ENCODE assay signal across 2 cellular contexts in the genomic region with DNA sequence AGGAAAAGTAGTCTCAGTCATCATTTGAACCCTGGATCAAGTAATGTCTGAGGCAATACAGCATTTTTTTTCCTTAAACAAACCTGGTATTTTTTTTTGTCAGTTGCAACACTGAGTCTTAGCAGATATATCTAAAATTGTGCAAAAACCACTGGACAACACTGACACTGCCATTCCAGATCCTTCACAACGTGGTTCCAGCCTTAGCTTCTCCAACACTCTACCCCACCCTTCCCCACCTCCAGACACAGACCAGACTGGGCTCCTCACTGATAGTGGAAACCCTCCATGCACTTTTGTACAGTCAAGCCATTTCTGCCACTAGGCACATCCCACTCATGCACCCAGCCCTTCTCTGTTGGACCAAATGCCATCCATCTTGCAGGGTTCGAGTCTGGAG.
TF ChIP-seq lines count a peak whose summit lies in the region.

No MANE protein-coding gene starts in this region.

TF ChIP-seq in H1, 55 proteins besides CTCF, POLR2A, EP300 and RAD21:
- TF ChIP-seq TBP (IDR thresholded peaks at IDR 0.05; ENCODE audit: low read depth, low read length) = no peak
- TF ChIP-seq, protein P1, sequence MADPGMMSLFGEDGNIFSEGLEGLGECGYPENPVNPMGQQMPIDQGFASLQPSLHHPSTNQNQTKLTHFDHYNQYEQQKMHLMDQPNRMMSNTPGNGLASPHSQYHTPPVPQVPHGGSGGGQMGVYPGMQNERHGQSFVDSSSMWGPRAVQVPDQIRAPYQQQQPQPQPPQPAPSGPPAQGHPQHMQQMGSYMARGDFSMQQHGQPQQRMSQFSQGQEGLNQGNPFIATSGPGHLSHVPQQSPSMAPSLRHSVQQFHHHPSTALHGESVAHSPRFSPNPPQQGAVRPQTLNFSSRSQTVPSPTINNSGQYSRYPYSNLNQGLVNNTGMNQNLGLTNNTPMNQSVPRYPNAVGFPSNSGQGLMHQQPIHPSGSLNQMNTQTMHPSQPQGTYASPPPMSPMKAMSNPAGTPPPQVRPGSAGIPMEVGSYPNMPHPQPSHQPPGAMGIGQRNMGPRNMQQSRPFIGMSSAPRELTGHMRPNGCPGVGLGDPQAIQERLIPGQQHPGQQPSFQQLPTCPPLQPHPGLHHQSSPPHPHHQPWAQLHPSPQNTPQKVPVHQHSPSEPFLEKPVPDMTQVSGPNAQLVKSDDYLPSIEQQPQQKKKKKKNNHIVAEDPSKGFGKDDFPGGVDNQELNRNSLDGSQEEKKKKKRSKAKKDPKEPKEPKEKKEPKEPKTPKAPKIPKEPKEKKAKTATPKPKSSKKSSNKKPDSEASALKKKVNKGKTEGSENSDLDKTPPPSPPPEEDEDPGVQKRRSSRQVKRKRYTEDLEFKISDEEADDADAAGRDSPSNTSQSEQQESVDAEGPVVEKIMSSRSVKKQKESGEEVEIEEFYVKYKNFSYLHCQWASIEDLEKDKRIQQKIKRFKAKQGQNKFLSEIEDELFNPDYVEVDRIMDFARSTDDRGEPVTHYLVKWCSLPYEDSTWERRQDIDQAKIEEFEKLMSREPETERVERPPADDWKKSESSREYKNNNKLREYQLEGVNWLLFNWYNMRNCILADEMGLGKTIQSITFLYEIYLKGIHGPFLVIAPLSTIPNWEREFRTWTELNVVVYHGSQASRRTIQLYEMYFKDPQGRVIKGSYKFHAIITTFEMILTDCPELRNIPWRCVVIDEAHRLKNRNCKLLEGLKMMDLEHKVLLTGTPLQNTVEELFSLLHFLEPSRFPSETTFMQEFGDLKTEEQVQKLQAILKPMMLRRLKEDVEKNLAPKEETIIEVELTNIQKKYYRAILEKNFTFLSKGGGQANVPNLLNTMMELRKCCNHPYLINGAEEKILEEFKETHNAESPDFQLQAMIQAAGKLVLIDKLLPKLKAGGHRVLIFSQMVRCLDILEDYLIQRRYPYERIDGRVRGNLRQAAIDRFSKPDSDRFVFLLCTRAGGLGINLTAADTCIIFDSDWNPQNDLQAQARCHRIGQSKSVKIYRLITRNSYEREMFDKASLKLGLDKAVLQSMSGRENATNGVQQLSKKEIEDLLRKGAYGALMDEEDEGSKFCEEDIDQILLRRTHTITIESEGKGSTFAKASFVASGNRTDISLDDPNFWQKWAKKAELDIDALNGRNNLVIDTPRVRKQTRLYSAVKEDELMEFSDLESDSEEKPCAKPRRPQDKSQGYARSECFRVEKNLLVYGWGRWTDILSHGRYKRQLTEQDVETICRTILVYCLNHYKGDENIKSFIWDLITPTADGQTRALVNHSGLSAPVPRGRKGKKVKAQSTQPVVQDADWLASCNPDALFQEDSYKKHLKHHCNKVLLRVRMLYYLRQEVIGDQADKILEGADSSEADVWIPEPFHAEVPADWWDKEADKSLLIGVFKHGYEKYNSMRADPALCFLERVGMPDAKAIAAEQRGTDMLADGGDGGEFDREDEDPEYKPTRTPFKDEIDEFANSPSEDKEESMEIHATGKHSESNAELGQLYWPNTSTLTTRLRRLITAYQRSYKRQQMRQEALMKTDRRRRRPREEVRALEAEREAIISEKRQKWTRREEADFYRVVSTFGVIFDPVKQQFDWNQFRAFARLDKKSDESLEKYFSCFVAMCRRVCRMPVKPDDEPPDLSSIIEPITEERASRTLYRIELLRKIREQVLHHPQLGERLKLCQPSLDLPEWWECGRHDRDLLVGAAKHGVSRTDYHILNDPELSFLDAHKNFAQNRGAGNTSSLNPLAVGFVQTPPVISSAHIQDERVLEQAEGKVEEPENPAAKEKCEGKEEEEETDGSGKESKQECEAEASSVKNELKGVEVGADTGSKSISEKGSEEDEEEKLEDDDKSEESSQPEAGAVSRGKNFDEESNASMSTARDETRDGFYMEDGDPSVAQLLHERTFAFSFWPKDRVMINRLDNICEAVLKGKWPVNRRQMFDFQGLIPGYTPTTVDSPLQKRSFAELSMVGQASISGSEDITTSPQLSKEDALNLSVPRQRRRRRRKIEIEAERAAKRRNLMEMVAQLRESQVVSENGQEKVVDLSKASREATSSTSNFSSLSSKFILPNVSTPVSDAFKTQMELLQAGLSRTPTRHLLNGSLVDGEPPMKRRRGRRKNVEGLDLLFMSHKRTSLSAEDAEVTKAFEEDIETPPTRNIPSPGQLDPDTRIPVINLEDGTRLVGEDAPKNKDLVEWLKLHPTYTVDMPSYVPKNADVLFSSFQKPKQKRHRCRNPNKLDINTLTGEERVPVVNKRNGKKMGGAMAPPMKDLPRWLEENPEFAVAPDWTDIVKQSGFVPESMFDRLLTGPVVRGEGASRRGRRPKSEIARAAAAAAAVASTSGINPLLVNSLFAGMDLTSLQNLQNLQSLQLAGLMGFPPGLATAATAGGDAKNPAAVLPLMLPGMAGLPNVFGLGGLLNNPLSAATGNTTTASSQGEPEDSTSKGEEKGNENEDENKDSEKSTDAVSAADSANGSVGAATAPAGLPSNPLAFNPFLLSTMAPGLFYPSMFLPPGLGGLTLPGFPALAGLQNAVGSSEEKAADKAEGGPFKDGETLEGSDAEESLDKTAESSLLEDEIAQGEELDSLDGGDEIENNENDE (IDR thresholded peaks at IDR 0.05; ENCODE audit: insufficient replicate concordance, low read length) = no peak
- TF ChIP-seq NANOG (IDR thresholded peaks at IDR 0.05; ENCODE audit: insufficient read depth, low read depth, low read length, poor library complexity, severe bottlenecking) = no peak
- TF ChIP-seq, protein P2, sequence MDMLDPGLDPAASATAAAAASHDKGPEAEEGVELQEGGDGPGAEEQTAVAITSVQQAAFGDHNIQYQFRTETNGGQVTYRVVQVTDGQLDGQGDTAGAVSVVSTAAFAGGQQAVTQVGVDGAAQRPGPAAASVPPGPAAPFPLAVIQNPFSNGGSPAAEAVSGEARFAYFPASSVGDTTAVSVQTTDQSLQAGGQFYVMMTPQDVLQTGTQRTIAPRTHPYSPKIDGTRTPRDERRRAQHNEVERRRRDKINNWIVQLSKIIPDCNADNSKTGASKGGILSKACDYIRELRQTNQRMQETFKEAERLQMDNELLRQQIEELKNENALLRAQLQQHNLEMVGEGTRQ (IDR thresholded peaks at IDR 0.05; ENCODE audit: low read length) = no peak
- TF ChIP-seq KDM1A (IDR thresholded peaks at IDR 0.05; ENCODE audit: borderline replicate concordance, low read length) = no peak
- TF ChIP-seq, protein P3, sequence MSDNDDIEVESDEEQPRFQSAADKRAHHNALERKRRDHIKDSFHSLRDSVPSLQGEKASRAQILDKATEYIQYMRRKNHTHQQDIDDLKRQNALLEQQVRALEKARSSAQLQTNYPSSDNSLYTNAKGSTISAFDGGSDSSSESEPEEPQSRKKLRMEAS (IDR thresholded peaks at IDR 0.05) = no peak
- no peak for TF ChIP-seq SIN3A (conservative IDR thresholded peaks at IDR 0.05 in 1 of 2, IDR thresholded peaks at IDR 0.05 in 1 of 2; ENCODE audit: low read depth in 1 of 2, low read length in 2 of 2)

TF ChIP-seq in WTC11, 78 proteins besides CTCF, POLR2A, EP300 and RAD21:
- TF ChIP-seq, protein P4, sequence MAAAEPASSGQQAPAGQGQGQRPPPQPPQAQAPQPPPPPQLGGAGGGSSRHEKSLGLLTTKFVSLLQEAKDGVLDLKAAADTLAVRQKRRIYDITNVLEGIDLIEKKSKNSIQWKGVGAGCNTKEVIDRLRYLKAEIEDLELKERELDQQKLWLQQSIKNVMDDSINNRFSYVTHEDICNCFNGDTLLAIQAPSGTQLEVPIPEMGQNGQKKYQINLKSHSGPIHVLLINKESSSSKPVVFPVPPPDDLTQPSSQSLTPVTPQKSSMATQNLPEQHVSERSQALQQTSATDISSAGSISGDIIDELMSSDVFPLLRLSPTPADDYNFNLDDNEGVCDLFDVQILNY (CRISPR knock-in tag; IDR thresholded peaks at IDR 0.05) = no peak
- TF ChIP-seq ELF4 (CRISPR knock-in tag; IDR thresholded peaks at IDR 0.05; ENCODE audit: low read depth) = no peak
- TF ChIP-seq, protein P5, sequence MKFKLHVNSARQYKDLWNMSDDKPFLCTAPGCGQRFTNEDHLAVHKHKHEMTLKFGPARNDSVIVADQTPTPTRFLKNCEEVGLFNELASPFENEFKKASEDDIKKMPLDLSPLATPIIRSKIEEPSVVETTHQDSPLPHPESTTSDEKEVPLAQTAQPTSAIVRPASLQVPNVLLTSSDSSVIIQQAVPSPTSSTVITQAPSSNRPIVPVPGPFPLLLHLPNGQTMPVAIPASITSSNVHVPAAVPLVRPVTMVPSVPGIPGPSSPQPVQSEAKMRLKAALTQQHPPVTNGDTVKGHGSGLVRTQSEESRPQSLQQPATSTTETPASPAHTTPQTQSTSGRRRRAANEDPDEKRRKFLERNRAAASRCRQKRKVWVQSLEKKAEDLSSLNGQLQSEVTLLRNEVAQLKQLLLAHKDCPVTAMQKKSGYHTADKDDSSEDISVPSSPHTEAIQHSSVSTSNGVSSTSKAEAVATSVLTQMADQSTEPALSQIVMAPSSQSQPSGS (CRISPR knock-in tag; IDR thresholded peaks at IDR 0.05; ENCODE audit: borderline replicate concordance, low read depth) = no peak
- TF ChIP-seq, protein P6, sequence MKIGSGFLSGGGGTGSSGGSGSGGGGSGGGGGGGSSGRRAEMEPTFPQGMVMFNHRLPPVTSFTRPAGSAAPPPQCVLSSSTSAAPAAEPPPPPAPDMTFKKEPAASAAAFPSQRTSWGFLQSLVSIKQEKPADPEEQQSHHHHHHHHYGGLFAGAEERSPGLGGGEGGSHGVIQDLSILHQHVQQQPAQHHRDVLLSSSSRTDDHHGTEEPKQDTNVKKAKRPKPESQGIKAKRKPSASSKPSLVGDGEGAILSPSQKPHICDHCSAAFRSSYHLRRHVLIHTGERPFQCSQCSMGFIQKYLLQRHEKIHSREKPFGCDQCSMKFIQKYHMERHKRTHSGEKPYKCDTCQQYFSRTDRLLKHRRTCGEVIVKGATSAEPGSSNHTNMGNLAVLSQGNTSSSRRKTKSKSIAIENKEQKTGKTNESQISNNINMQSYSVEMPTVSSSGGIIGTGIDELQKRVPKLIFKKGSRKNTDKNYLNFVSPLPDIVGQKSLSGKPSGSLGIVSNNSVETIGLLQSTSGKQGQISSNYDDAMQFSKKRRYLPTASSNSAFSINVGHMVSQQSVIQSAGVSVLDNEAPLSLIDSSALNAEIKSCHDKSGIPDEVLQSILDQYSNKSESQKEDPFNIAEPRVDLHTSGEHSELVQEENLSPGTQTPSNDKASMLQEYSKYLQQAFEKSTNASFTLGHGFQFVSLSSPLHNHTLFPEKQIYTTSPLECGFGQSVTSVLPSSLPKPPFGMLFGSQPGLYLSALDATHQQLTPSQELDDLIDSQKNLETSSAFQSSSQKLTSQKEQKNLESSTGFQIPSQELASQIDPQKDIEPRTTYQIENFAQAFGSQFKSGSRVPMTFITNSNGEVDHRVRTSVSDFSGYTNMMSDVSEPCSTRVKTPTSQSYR (CRISPR knock-in tag; IDR thresholded peaks at IDR 0.05) = no peak
- TF ChIP-seq ZNF416 (CRISPR knock-in tag; IDR thresholded peaks at IDR 0.05) = no peak
- TF ChIP-seq TEAD4 (CRISPR knock-in tag; IDR thresholded peaks at IDR 0.05) = no peak
- TF ChIP-seq ZNF232 (CRISPR knock-in tag; IDR thresholded peaks at IDR 0.05) = no peak
- TF ChIP-seq TEAD1 (CRISPR knock-in tag; IDR thresholded peaks at IDR 0.05) = no peak
- no peak for TF ChIP-seq NFATC4 (CRISPR knock-in tag; IDR thresholded peaks at IDR 0.05)
